ENCODE assay signal across 8 cellular contexts in genomic region chr11:109697140-109697843, GRCh38.
DNase-seq lines count a peak whose midpoint lies in the region; ATAC-seq and TF ChIP-seq lines count a peak whose summit lies in the region.

No MANE protein-coding gene starts in this region.

- H3K27ac Mint-ChIP-seq in activated CD8-positive, alpha-beta T cell treated with anti-CD3 and anti-CD28 coated beads, Interleukin-2, amount 10 ng/mL, durations not matched to agents 7 days and 5 days: no peak overlapping the region

- H3K27me3 Mint-ChIP-seq in activated CD8-positive, alpha-beta T cell treated with anti-CD3 and anti-CD28 coated beads, Interleukin-2, amount 10 ng/mL, durations not matched to agents 7 days and 5 days (ENCODE audit: low read depth): no peaks in the 10 kb centered on the region

- CTCF ChIA-PET in activated CD8-positive, alpha-beta T cell treated with anti-CD3 and anti-CD28 coated beads, Interleukin-2, amount 10 ng/mL, durations not matched to agents 7 days and 5 days (lab: Charles Lee): interaction anchor here (1.0 to 1.4 kb wide), 5 partner anchors 10 to 1000 kb away, joined by 3 to 6 read pairs (median 4); no protein-coding TSS in a partner anchor

- DNase-seq in AG09319 (ENCODE audit: extremely low read depth, low read depth): peak; percentile 1
- peak; percentile 53 for DNase-seq in NCI-H2029 treated with DMSO at 0.1 percent for 48 hours (lab: John Stamatoyannopoulos, UW)
- DNase-seq in activated CD8-positive, alpha-beta T cell treated with anti-CD3 and anti-CD28 coated beads, Interleukin-2, amount 10 ng/mL, durations not matched to agents 7 days and 5 days: peak; percentile 22
- peak; percentile 68 for DNase-seq in islet precursor cell
- DNase-seq in cerebellar nuclear complex (lab: John Stamatoyannopoulos, UW): no peak
- no peak for DNase-seq in UCSD-AML1 (lab: John Stamatoyannopoulos, UW; ENCODE audit: unreplicated experiment)

- peak; percentile 65 for TF ChIP-seq CTCF in AG09319 (IDR thresholded peaks at IDR 0.05; ENCODE audit: low read depth, low read length)

- H3K4me1 Mint-ChIP-seq in activated CD8-positive, alpha-beta T cell treated with anti-CD3 and anti-CD28 coated beads, Interleukin-2, amount 10 ng/mL, durations not matched to agents 7 days and 5 days (ENCODE audit: low read depth): no peaks in the 10 kb centered on the region

- ATAC-seq in GM18511 (IDR thresholded peaks at IDR 0.05; ENCODE audit: unreplicated experiment): peak; percentile 96
- peak; percentile 98 for ATAC-seq in HG02973 (IDR thresholded peaks at IDR 0.05; ENCODE audit: unreplicated experiment)
- ATAC-seq in activated CD8-positive, alpha-beta T cell treated with anti-CD3 and anti-CD28 coated beads, Interleukin-2, amount 10 ng/mL, durations not matched to agents 7 days and 5 days: peak; percentile 67

- no peaks in the 10 kb centered on the region for H3K36me3 Mint-ChIP-seq in activated CD8-positive, alpha-beta T cell treated with anti-CD3 and anti-CD28 coated beads, Interleukin-2, amount 10 ng/mL, durations not matched to agents 7 days and 5 days (ENCODE audit: low read depth)

- H3K9me3 Mint-ChIP-seq in activated CD8-positive, alpha-beta T cell treated with anti-CD3 and anti-CD28 coated beads, Interleukin-2, amount 10 ng/mL, durations not matched to agents 7 days and 5 days (ENCODE audit: insufficient read depth): peaks cover 6% of the 10 kb centered on the region

- POLR2A ChIA-PET in activated CD8-positive, alpha-beta T cell treated with anti-CD3 and anti-CD28 coated beads, Interleukin-2, amount 10 ng/mL, durations not matched to agents 7 days and 5 days (lab: Charles Lee): no interaction called here

- no peak overlapping the region for H3K4me3 Mint-ChIP-seq in activated CD8-positive, alpha-beta T cell treated with anti-CD3 and anti-CD28 coated beads, Interleukin-2, amount 10 ng/mL, durations not matched to agents 7 days and 5 days

Comparison
In these comparisons a context has a peak if more than half of its experiments do, and no peak if none do; other contexts are left out.
1. DNase-seq: peak in AG09319 (single experiment), NCI-H2029 treated with DMSO at 0.1 percent for 48 hours (single experiment), activated CD8-positive, alpha-beta T cell treated with anti-CD3 and anti-CD28 coated beads, Interleukin-2, amount 10 ng/mL, durations not matched to agents 7 days and 5 days (single experiment) and islet precursor cell (single experiment); none in cerebellar nuclear complex (0 of 2) and UCSD-AML1 (single experiment).
2. Peak in every context shown above with its lines, with median percentiles within 50 percentile points of each other: ATAC-seq.